In the genomic region with DNA sequence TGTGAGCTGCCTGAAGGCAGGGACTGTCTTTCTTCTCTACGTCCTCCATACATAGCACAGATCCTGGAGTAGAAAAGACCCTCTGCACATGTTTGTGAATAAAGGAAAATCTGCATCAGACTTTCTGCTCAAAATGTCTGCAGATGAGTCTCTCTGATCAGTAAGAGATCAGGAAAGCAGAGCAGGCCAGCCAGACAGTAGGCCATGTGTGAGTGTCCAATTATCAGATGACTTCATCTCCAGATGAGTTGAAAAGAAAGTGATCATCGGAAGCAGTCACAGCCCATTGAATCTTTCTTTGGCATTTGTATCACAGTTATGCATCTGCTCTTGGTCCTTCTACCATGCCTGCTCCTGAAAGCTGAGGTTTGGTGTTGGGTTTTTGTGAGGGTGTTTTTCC, we compare ENCODE assay signal across 16 cellular contexts.
DNase-seq lines count a peak whose midpoint lies in the region; ATAC-seq and TF ChIP-seq lines count a peak whose summit lies in the region.
"Had no signal": no experiment of that assay in that cellular context is flagged by ENCODE, and none has a peak within 500 bp of the region (broad histone marks: within the 10 kb centered on the region; RNA-seq: fewer than 3 reads in every experiment).

No MANE protein-coding gene starts in this region.

- ATAC-seq in SK-N-SH treated with all-trans-retinoic acid at 6 μM for 48 hours: no peak
- no peak for ATAC-seq in T-helper 17 cell
- ATAC-seq: CD8-positive, alpha-beta T cell; GM23338; HCT116 had no signal

- H3K4me1 Mint-ChIP-seq in T-helper 17 cell: no peaks in the 10 kb centered on the region
- H3K4me1 Mint-ChIP-seq: CD4-positive, CD25-positive, alpha-beta regulatory T cell; GM23338 had no signal

- H3K27me3 ChIP-seq in BE2C: no peaks in the 10 kb centered on the region
- H3K27me3 ChIP-seq: BLaER1 had no signal

- H3K36me3 ChIP-seq in BE2C: no peaks in the 10 kb centered on the region
- H3K36me3 ChIP-seq: BLaER1 had no signal

- H3K4me3 ChIP-seq in BE2C (ENCODE audit: low read depth, low read length): no peak overlapping the region
- H3K4me3 ChIP-seq: BLaER1, GM23338 had no signal

- H3K36me3 Mint-ChIP-seq in T-helper 17 cell (ENCODE audit: low read depth): peaks cover 5% of the 10 kb centered on the region
- H3K36me3 Mint-ChIP-seq: CD4-positive, CD25-positive, alpha-beta regulatory T cell; CD8-positive, alpha-beta T cell had no signal

- peaks cover 10% of the 10 kb centered on the region for H3K4me1 ChIP-seq in BE2C
- H3K4me1 ChIP-seq: BLaER1 had no signal

- no peak overlapping the region for H3K27ac Mint-ChIP-seq in T-helper 17 cell
- H3K27ac Mint-ChIP-seq: CD4-positive, CD25-positive, alpha-beta regulatory T cell; CD8-positive, alpha-beta T cell; GM23338; H9 had no signal

- H3K4me3 Mint-ChIP-seq in T-helper 17 cell: no peak overlapping the region
- H3K4me3 Mint-ChIP-seq: CD4-positive, CD25-positive, alpha-beta regulatory T cell; CD8-positive, alpha-beta T cell; GM23338; H9 had no signal

- H3K9me3 ChIP-seq in BE2C (no peaks in the 10 kb centered on the region; the same call in 1 of the 2 replicates), T-helper 17 cell (ENCODE audit: control insufficient read depth, low read length, poor library complexity, severe bottlenecking) (no peaks in the 10 kb centered on the region)
- H3K9me3 ChIP-seq: BLaER1 had no signal

- DNase-seq in BE2C: peak; percentile 32
- peak; percentile 70 for DNase-seq in NCI-H446 treated with DMSO at 0.1 percent for 48 hours (lab: John Stamatoyannopoulos, UW)
- no peak for DNase-seq in 8988T
- DNase-seq in COLO829 (ENCODE audit: low spot score): no peak
- DNase-seq in T-helper 17 cell: no peak
- DNase-seq: CD4-positive, CD25-positive, alpha-beta regulatory T cell; CD8-positive, alpha-beta T cell; DMS 273 treated with DMSO at 0.1 percent for 48 hours; DMS79; EL; GDM1; H9 had no signal

- peaks cover 18% of the 10 kb centered on the region for H3K27me3 Mint-ChIP-seq in T-helper 17 cell
- H3K27me3 Mint-ChIP-seq: CD4-positive, CD25-positive, alpha-beta regulatory T cell had no signal

- no peak for TF ChIP-seq CTCF in BE2C (IDR thresholded peaks at IDR 0.05; ENCODE audit: low read depth, low read length)

TF ChIP-seq in SK-N-SH treated with all-trans-retinoic acid at 6 μM for 48 hours, 23 proteins besides CTCF, POLR2A, EP300 and RAD21:
- TF ChIP-seq TCF4 (CRISPR knock-in tag; IDR thresholded peaks at IDR 0.05; ENCODE audit: borderline replicate concordance) (0 out of 2 replicates have a peak, but pooled peaks have one; percentile 27), PPARA (CRISPR knock-in tag; IDR thresholded peaks at IDR 0.05; ENCODE audit: borderline replicate concordance) (no peak), CSRNP3 (CRISPR knock-in tag; IDR thresholded peaks at IDR 0.05) (no peak)

Comparison
In these comparisons a context has a peak if more than half of its experiments do, and no peak if none do; other contexts are left out.
1. DNase-seq: peak in BE2C (single experiment) and NCI-H446 treated with DMSO at 0.1 percent for 48 hours (single experiment); none in 8988T (single experiment), COLO829 (single experiment) and T-helper 17 cell (0 of 3).